In the genomic region with DNA sequence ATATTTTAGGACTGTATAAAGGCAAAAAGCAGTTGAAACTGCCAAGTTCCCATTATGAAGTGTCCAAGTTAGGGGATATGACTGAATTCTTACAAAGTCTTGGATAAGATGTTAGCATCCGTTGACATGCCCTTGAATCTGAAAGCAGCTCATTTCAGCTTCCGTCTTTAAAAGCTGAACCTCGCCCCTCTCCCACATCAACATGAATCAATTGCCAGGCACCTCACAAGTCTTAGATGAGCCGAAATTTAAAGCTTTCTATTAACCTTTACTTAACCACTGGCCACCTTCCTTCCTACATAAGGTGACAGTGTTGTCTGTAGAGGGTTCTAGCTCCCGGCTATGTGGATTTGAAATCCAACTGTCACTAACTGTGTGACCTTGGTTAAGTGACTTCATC, we compare ENCODE assay signal across 8 cellular contexts. TPM values are rescaled to one million over a fixed set of nuclear protein-coding genes. Genes with fewer than 3 reads are reported as not detected.
DNase-seq lines count a peak whose midpoint lies in the region; ATAC-seq and TF ChIP-seq lines count a peak whose summit lies in the region.

No MANE protein-coding gene starts in this region.

- peak; percentile 52 for DNase-seq in activated CD8-positive, alpha-beta memory T cell treated with anti-CD3 and anti-CD28 coated beads, Interleukin-2, amount 50 U/mL, for 48 hours
- no peak for DNase-seq in activated CD8-positive, alpha-beta memory T cell treated with anti-CD3 and anti-CD28 coated beads, Interleukin-2, amount 50 U/mL, for 4 hours
- DNase-seq in WTC11 (ENCODE audit: low spot score) (no peak), right cardiac atrium (no peak), COLO668 (lab: John Stamatoyannopoulos, UW; ENCODE audit: unreplicated experiment) (no peak)

- peak overlapping the region; percentile 91 for H3K9ac ChIP-seq in skeletal muscle satellite cell (ENCODE audit: low read depth, low read length)

- 1% methylated on average over 5 of the region's 5 CpGs for WGBS in right cardiac atrium

- ATAC-seq in WTC11: no peak
- ATAC-seq in right cardiac atrium: no peak
- ATAC-seq in HG02763 (IDR thresholded peaks at IDR 0.05; ENCODE audit: unreplicated experiment): no peak
- no peak for ATAC-seq in GM18505 (IDR thresholded peaks at IDR 0.05; ENCODE audit: unreplicated experiment)

- CTCF ChIA-PET in WTC11 (lab: Charles Lee): interaction anchor here (0.5 to 1.3 kb wide), 4 partner anchors 37 to 146 kb away, joined by 3 to 6 read pairs (median 4); no protein-coding TSS in a partner anchor

- TF ChIP-seq CTCF in WTC11 (IDR thresholded peaks at IDR 0.05): no peak

- no peaks in the 10 kb centered on the region for H3K9me3 ChIP-seq in right cardiac atrium (ENCODE audit: control insufficient read depth, low read length)
- H3K9me3 ChIP-seq in skeletal muscle satellite cell (replicated peaks; ENCODE audit: low read length): no peaks in the 10 kb centered on the region

- TF ChIP-seq POLR2A in GM18505 (IDR thresholded peaks at IDR 0.05; ENCODE audit: borderline replicate concordance, extremely low read depth, insufficient read depth, insufficient read length): no peak

- peaks cover 14% of the 10 kb centered on the region for H3K36me3 Mint-ChIP-seq in WTC11

- peak overlapping the region; percentile 61; the same call in 1 of the 2 replicates for H3K27ac Mint-ChIP-seq in WTC11

- no peaks in the 10 kb centered on the region for H3K9me3 Mint-ChIP-seq in WTC11

- H3K4me1 ChIP-seq in right cardiac atrium (ENCODE audit: control insufficient read depth, insufficient read depth, low read length) (peaks cover 15% of the 10 kb centered on the region), skeletal muscle satellite cell (ENCODE audit: control insufficient read depth, insufficient read depth, low read length) (peaks cover 64% of the 10 kb centered on the region)

- peak overlapping the region; percentile 69 for H3K27ac ChIP-seq in right cardiac atrium (ENCODE audit: low read length)

- peak overlapping the region; percentile 99 for H3K4me3 Mint-ChIP-seq in WTC11

- H3K4me3 ChIP-seq in right cardiac atrium (ENCODE audit: low read length) (peak overlapping the region; percentile 99), skeletal muscle satellite cell (ENCODE audit: low read length) (peak overlapping the region; percentile 81)

- POLR2A ChIA-PET in WTC11 (lab: Charles Lee): no interaction called here

- H3K27me3 Mint-ChIP-seq in WTC11 (ENCODE audit: low read depth): no peaks in the 10 kb centered on the region; the same call in 1 of the 2 replicates

- peak overlapping the region; percentile 89 for H3K4me2 ChIP-seq in skeletal muscle satellite cell (ENCODE audit: low read length)

- H3K36me3 ChIP-seq in skeletal muscle satellite cell (ENCODE audit: insufficient read depth, low read length): peaks cover under 1% of the 10 kb centered on the region

- H3K4me1 Mint-ChIP-seq in WTC11: peaks cover 46% of the 10 kb centered on the region

- H3K27me3 ChIP-seq in right cardiac atrium (ENCODE audit: control insufficient read depth, insufficient read depth): no peaks in the 10 kb centered on the region
- no peaks in the 10 kb centered on the region for H3K27me3 ChIP-seq in skeletal muscle satellite cell (ENCODE audit: control insufficient read depth, insufficient read depth, low read length)

- intact Hi-C loops in right cardiac atrium (cut with DNase I): loop anchor here in 3 of 4 donors (5.0 to 10.0 kb wide), 2 partner anchors 83 to 146 kb away; no protein-coding TSS in a partner anchor

TF ChIP-seq in WTC11, 78 proteins besides CTCF, POLR2A, EP300 and RAD21:
- TF ChIP-seq FOXK1 (CRISPR knock-in tag; IDR thresholded peaks at IDR 0.05) (no peak), ZNF671 (CRISPR knock-in tag; IDR thresholded peaks at IDR 0.05) (no peak), EMX1 (CRISPR knock-in tag; IDR thresholded peaks at IDR 0.05) (no peak)
- TF ChIP-seq, protein P1, sequence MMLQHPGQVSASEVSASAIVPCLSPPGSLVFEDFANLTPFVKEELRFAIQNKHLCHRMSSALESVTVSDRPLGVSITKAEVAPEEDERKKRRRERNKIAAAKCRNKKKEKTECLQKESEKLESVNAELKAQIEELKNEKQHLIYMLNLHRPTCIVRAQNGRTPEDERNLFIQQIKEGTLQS (CRISPR knock-in tag; conservative IDR thresholded peaks at IDR 0.05): no peak
- TF ChIP-seq, protein P2, sequence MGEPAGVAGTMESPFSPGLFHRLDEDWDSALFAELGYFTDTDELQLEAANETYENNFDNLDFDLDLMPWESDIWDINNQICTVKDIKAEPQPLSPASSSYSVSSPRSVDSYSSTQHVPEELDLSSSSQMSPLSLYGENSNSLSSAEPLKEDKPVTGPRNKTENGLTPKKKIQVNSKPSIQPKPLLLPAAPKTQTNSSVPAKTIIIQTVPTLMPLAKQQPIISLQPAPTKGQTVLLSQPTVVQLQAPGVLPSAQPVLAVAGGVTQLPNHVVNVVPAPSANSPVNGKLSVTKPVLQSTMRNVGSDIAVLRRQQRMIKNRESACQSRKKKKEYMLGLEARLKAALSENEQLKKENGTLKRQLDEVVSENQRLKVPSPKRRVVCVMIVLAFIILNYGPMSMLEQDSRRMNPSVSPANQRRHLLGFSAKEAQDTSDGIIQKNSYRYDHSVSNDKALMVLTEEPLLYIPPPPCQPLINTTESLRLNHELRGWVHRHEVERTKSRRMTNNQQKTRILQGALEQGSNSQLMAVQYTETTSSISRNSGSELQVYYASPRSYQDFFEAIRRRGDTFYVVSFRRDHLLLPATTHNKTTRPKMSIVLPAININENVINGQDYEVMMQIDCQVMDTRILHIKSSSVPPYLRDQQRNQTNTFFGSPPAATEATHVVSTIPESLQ (CRISPR knock-in tag; IDR thresholded peaks at IDR 0.05): no peak
- TF ChIP-seq, protein P3, sequence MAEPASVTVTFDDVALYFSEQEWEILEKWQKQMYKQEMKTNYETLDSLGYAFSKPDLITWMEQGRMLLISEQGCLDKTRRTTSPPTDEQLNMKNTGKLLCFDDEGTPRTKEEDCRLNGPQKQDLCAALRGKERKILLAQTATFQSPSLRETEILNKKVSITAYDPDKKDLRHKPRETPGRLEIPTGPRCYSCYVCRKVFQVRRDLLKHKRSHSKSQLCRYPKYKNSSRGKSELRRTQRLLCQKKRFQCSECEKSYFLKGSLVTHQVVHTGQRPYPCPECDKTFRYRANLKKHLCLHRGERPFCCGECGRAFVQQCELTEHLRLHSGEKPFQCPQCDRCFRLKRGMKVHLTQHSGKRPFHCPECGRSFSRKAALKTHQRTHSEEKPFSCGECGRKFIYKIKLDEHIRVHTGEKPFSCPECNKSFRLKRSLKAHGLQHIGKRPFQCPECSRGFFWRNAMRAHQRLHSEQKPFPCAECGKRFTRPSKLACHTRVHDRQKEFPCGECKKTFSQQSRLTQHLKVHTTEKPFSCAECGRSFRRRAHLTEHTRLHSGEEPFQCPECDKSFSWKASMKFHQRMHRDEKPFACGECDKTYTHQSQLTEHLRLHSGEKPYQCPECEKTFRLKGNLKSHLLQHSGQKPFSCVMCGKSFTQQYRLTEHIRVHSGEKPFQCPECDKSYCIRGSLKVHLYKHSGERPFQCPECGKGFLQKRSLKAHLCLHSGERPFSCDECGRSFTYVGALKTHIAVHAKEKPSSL (CRISPR knock-in tag; conservative IDR thresholded peaks at IDR 0.05): no peak
- TF ChIP-seq, protein P4, sequence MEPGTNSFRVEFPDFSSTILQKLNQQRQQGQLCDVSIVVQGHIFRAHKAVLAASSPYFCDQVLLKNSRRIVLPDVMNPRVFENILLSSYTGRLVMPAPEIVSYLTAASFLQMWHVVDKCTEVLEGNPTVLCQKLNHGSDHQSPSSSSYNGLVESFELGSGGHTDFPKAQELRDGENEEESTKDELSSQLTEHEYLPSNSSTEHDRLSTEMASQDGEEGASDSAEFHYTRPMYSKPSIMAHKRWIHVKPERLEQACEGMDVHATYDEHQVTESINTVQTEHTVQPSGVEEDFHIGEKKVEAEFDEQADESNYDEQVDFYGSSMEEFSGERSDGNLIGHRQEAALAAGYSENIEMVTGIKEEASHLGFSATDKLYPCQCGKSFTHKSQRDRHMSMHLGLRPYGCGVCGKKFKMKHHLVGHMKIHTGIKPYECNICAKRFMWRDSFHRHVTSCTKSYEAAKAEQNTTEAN (CRISPR knock-in tag; IDR thresholded peaks at IDR 0.05): no peak
TF ChIP-seq in WTC11: peak in this region for 0.

RNA-seq across cellular contexts. Expression of a gene that starts 1.3 kb away (rescaled TPM):
- total RNA-seq in WTC11 (2021) (313 to 321 TPM (median 316 TPM) in 3 replicates), right cardiac atrium (100 to 1,000 TPM; 156 to 175 (median 160) TPM)
- polyA plus RNA-seq in right cardiac atrium: 120 TPM
- 90.0 and 96.8 TPM in 2 replicates for total RNA-seq in skeletal muscle satellite cell (2012; rRNA removed)

RNA-seq across cellular contexts. Expression of a gene that starts 52.5 kb away (rescaled TPM):
- total RNA-seq in WTC11 (2021) (5.7 to 8.4 TPM (median 7.9 TPM) in 3 replicates), right cardiac atrium (10 to 100 TPM; 11.3 to 33.4 (median 13.3) TPM)
- polyA plus RNA-seq in right cardiac atrium: 18.2 TPM
- 0.51 and 1.1 TPM in 2 replicates for total RNA-seq in skeletal muscle satellite cell (2012; rRNA removed)
